32 cellular contexts compared by ENCODE assay signal in genomic region chr6:166334878-166335277, GRCh38. TPM values are rescaled to one million over a fixed set of nuclear protein-coding genes. Genes with fewer than 3 reads are reported as not detected.
DNase-seq lines count a peak whose midpoint lies in the region; ATAC-seq and TF ChIP-seq lines count a peak whose summit lies in the region.
"Had no signal": no experiment of that assay in that cellular context is flagged by ENCODE, and none has a peak within 500 bp of the region (broad histone marks: within the 10 kb centered on the region; RNA-seq: fewer than 3 reads in every experiment).

No MANE protein-coding gene starts in this region.

- no peak for ATAC-seq in stimulated activated naive CD8-positive, alpha-beta T cell treated with anti-CD3 and anti-CD28 coated beads, Interleukin-15, amount 100 ng/mL, for 72 hours
- ATAC-seq in WTC11 (no peak), GM18861 (IDR thresholded peaks at IDR 0.05; ENCODE audit: unreplicated experiment) (no peak), HG03097 (IDR thresholded peaks at IDR 0.05; ENCODE audit: low FRiP score, unreplicated experiment) (no peak)
- ATAC-seq: body of pancreas, gastroesophageal sphincter, GM23338, lower lobe of right lung had no signal

- H3K36me3 Mint-ChIP-seq in stimulated activated naive CD8-positive, alpha-beta T cell treated with anti-CD3 and anti-CD28 coated beads, Interleukin-15, Interleukin-2, amounts not matched to agents 100 ng/mL and 50 ng/mL, for 24 hours (ENCODE audit: low read depth), result peaks cover 18% of the 10 kb centered on the region
- H3K36me3 Mint-ChIP-seq in WTC11, result peaks cover 24% of the 10 kb centered on the region
- H3K36me3 Mint-ChIP-seq in immature natural killer cell, result peaks cover 10 to 40% (median 16%) of the 10 kb centered on the region in 3 donors

- TF ChIP-seq CTCF in WTC11 (IDR thresholded peaks at IDR 0.05), result no peak

- no peaks in the 10 kb centered on the region for H3K4me1 Mint-ChIP-seq in stimulated activated naive CD8-positive, alpha-beta T cell treated with anti-CD3 and anti-CD28 coated beads, Interleukin-15, Interleukin-2, amounts not matched to agents 100 ng/mL and 50 ng/mL, for 24 hours (ENCODE audit: low read depth)
- H3K4me1 Mint-ChIP-seq in stimulated activated naive CD8-positive, alpha-beta T cell treated with anti-CD3 and anti-CD28 coated beads, Interleukin-15, amount 100 ng/mL, for 72 hours, result peaks cover 41% of the 10 kb centered on the region
- peaks cover 36% of the 10 kb centered on the region for H3K4me1 Mint-ChIP-seq in WTC11
- peaks cover 59 to 60% of the 10 kb centered on the region in 2 donors for H3K4me1 Mint-ChIP-seq in immature natural killer cell

- CTCF ChIA-PET in WTC11 (lab: Charles Lee), result no interaction called here

- H3K27ac Mint-ChIP-seq in stimulated activated naive CD8-positive, alpha-beta T cell treated with anti-CD3 and anti-CD28 coated beads, Interleukin-15, Interleukin-2, amounts not matched to agents 100 ng/mL and 50 ng/mL, for 24 hours, result peak overlapping the region; percentile 59
- H3K27ac Mint-ChIP-seq in stimulated activated naive CD8-positive, alpha-beta T cell treated with anti-CD3 and anti-CD28 coated beads, Interleukin-15, amount 100 ng/mL, for 72 hours, result no peak overlapping the region
- H3K27ac Mint-ChIP-seq in WTC11, result peak overlapping the region; percentile 81
- peak overlapping the region; percentile 69 to 96 (median 82) for H3K27ac Mint-ChIP-seq in immature natural killer cell
- H3K27ac Mint-ChIP-seq: GM23338 had no signal

- no peak for DNase-seq in stimulated activated naive CD8-positive, alpha-beta T cell treated with anti-CD3 and anti-CD28 coated beads, Interleukin-15, amount 100 ng/mL, for 72 hours
- DNase-seq in WTC11 (ENCODE audit: low spot score), result no peak
- no peak for DNase-seq in immature natural killer cell
- no peak for DNase-seq in NCI-H524 treated with DMSO at 0.1 percent for 48 hours (lab: John Stamatoyannopoulos, UW)
- no peak for DNase-seq in T-helper 1 cell
- DNase-seq: activated CD4-positive, alpha-beta T cell treated with anti-CD3 and anti-CD28 coated beads for 4 hours; activated naive CD4-positive, alpha-beta T cell; activated T-cell treated with anti-CD3 and anti-CD28 coated beads, Interleukin-2, amount 50 U/mL, for 1 hour; AML-193; body of pancreas; Caco-2; GDM1; IMR-90; kidney glomerular epithelial cell; lower lobe of right lung; NCI-H146; NCI-H446; NCI-H82; ovary; SHP77 treated with DMSO at 0.1 percent for 48 hours; stimulated activated naive CD4-positive, alpha-beta T cell treated with Interleukin-2 at 50 U/mL for 16 hours; tibial artery had no signal

- POLR2A ChIA-PET in WTC11 (lab: Charles Lee), result no interaction called here

- H3K27me3 Mint-ChIP-seq in stimulated activated naive CD8-positive, alpha-beta T cell treated with anti-CD3 and anti-CD28 coated beads, Interleukin-15, Interleukin-2, amounts not matched to agents 100 ng/mL and 50 ng/mL, for 24 hours, result no peaks in the 10 kb centered on the region
- H3K27me3 Mint-ChIP-seq in stimulated activated naive CD8-positive, alpha-beta T cell treated with anti-CD3 and anti-CD28 coated beads, Interleukin-15, amount 100 ng/mL, for 72 hours, result no peaks in the 10 kb centered on the region
- H3K27me3 Mint-ChIP-seq in WTC11 (ENCODE audit: low read depth) (no peaks in the 10 kb centered on the region), immature natural killer cell (ENCODE audit: low read depth in 3 of 3) (peaks cover 0 to 10% (median 0%) of the 10 kb centered on the region in 3 donors)

- H3K4me3 Mint-ChIP-seq in stimulated activated naive CD8-positive, alpha-beta T cell treated with anti-CD3 and anti-CD28 coated beads, Interleukin-15, Interleukin-2, amounts not matched to agents 100 ng/mL and 50 ng/mL, for 24 hours, result peak overlapping the region; percentile 40
- no peak overlapping the region for H3K4me3 Mint-ChIP-seq in stimulated activated naive CD8-positive, alpha-beta T cell treated with anti-CD3 and anti-CD28 coated beads, Interleukin-15, amount 100 ng/mL, for 72 hours
- H3K4me3 Mint-ChIP-seq in WTC11, result no peak overlapping the region
- H3K4me3 Mint-ChIP-seq in immature natural killer cell, result peak overlapping the region; percentile 40 to 92 (median 63)
- H3K4me3 Mint-ChIP-seq: GM23338 had no signal

- H3K9me3 Mint-ChIP-seq in stimulated activated naive CD8-positive, alpha-beta T cell treated with anti-CD3 and anti-CD28 coated beads, Interleukin-15, Interleukin-2, amounts not matched to agents 100 ng/mL and 50 ng/mL, for 24 hours, result no peaks in the 10 kb centered on the region
- H3K9me3 Mint-ChIP-seq in stimulated activated naive CD8-positive, alpha-beta T cell treated with anti-CD3 and anti-CD28 coated beads, Interleukin-15, amount 100 ng/mL, for 72 hours, result no peaks in the 10 kb centered on the region
- H3K9me3 Mint-ChIP-seq in WTC11 (no peaks in the 10 kb centered on the region), immature natural killer cell (no peaks in the 10 kb centered on the region)
- H3K9me3 Mint-ChIP-seq: GM23338 had no signal

TF ChIP-seq in WTC11, 78 proteins besides CTCF, POLR2A, EP300 and RAD21 (continues in another document):
- TF ChIP-seq NFATC4 (CRISPR knock-in tag; IDR thresholded peaks at IDR 0.05), result no peak
- no peak for TF ChIP-seq PRRX2 (CRISPR knock-in tag; IDR thresholded peaks at IDR 0.05)
- no peak for TF ChIP-seq ERG (CRISPR knock-in tag; IDR thresholded peaks at IDR 0.05)
- no peak for TF ChIP-seq HMGXB4 (CRISPR knock-in tag; IDR thresholded peaks at IDR 0.05)
- TF ChIP-seq ESRRA (CRISPR knock-in tag; IDR thresholded peaks at IDR 0.05; ENCODE audit: borderline replicate concordance), result no peak
- TF ChIP-seq ELF4 (CRISPR knock-in tag; IDR thresholded peaks at IDR 0.05; ENCODE audit: low read depth), result no peak
- no peak for TF ChIP-seq ZNF281 (CRISPR knock-in tag; IDR thresholded peaks at IDR 0.05)
- no peak for TF ChIP-seq FOXP4 (CRISPR knock-in tag; IDR thresholded peaks at IDR 0.05)
- TF ChIP-seq ZNF423 (CRISPR knock-in tag; IDR thresholded peaks at IDR 0.05), result no peak

RNA-seq across cellular contexts. Expression of gene SFT2D1, which starts 7.5 kb away (rescaled TPM):
- total RNA-seq in WTC11 (2021), result 48.0 to 53.1 TPM (median 49.4 TPM) in 3 replicates
- 100 to 1,000 TPM in 1 of 3 donors, 10 to 100 TPM in 2; 92.7 to 144 (median 94.2) TPM for polyA plus RNA-seq in immature natural killer cell

RNA-seq across cellular contexts. Expression of gene PRR18, which starts 26.7 kb away (rescaled TPM):
- total RNA-seq in WTC11 (2021), result 0.16 to 0.52 TPM (median 0.39 TPM) in 3 replicates
- not detected for polyA plus RNA-seq in immature natural killer cell
- total RNA-seq: body of pancreas, endothelial cell of umbilical vein, fibroblast of lung, gastroesophageal sphincter, IMR-90, mononuclear cell, renal cortical epithelial cell had no signal
- polyA plus RNA-seq: endothelial cell of umbilical vein, fibroblast of lung, GM23338, IMR-90, neural cell had no signal

RNA-seq across cellular contexts. Expression of gene MPC1, which starts 47.9 kb away (rescaled TPM):
- 8.7 to 10.7 TPM (median 9.6 TPM) in 3 replicates for total RNA-seq in WTC11 (2021)
- polyA plus RNA-seq in immature natural killer cell, result 100 to 1,000 TPM in 1 of 3 donors, 10 to 100 TPM in 2; 68.7 to 107 (median 85.6) TPM

Comparison
In these comparisons a context has a peak if more than half of its experiments do, and no peak if none do; other contexts are left out.
1. H3K27ac Mint-ChIP-seq: peak in stimulated activated naive CD8-positive, alpha-beta T cell treated with anti-CD3 and anti-CD28 coated beads, Interleukin-15, Interleukin-2, amounts not matched to agents 100 ng/mL and 50 ng/mL, for 24 hours (single experiment), WTC11 (single experiment) and immature natural killer cell (6 of 6); none in stimulated activated naive CD8-positive, alpha-beta T cell treated with anti-CD3 and anti-CD28 coated beads, Interleukin-15, amount 100 ng/mL, for 72 hours (0 of 2).
2. H3K4me3 Mint-ChIP-seq: peak in stimulated activated naive CD8-positive, alpha-beta T cell treated with anti-CD3 and anti-CD28 coated beads, Interleukin-15, Interleukin-2, amounts not matched to agents 100 ng/mL and 50 ng/mL, for 24 hours (single experiment) and immature natural killer cell (5 of 5); none in stimulated activated naive CD8-positive, alpha-beta T cell treated with anti-CD3 and anti-CD28 coated beads, Interleukin-15, amount 100 ng/mL, for 72 hours (0 of 2) and WTC11 (single experiment).